Comparison of ENCODE assay signal across 2 cellular contexts in the genomic region with DNA sequence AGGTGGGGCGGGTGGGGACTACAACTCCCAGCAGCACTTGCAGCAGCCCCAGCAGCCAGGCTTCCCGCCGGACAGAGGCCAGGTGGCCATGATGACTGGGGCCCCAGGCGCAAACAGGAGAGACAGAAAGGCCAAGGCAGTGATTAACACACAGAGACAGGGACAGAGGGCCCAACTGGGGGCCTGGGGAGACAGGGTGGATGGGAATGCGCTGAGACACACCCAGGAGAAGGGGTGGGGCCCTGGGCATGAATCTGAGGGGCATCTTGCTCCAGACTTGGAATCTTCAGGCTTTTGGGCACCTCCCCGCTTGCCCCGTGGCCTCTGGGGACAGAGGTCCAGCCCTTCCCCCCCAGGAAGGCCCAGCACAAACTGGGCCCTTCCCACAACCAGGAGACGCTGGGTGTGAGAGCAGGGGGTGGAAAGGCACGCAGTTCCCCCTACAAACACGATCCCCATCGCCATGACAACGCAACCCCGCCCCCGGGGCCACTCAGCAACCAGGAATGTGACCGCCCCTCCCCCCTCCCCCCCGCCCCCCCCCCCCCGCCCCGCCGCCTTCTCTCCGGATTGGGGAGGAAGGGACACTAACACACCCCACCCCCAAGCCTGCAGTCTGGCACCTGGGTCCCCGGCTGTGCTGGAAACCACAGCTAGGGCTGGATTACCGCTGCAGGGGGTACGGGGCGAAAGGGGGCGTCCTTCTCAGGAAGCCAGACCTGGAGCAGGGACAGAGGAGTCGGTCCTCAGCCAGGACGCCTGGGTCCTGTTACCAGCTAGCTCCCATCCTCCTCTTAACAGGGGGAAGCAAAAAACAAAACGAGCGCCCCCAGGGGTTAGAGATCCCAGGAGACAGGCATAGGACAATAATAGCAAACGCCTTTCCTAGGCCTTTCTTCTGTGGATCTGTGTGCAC.
TF ChIP-seq lines count a peak whose summit lies in the region.

No MANE protein-coding gene starts in this region.

TF ChIP-seq in GM23338, 12 proteins besides CTCF, POLR2A, EP300 and RAD21 (continued from another document and continues in another):
- TF ChIP-seq, protein P1, sequence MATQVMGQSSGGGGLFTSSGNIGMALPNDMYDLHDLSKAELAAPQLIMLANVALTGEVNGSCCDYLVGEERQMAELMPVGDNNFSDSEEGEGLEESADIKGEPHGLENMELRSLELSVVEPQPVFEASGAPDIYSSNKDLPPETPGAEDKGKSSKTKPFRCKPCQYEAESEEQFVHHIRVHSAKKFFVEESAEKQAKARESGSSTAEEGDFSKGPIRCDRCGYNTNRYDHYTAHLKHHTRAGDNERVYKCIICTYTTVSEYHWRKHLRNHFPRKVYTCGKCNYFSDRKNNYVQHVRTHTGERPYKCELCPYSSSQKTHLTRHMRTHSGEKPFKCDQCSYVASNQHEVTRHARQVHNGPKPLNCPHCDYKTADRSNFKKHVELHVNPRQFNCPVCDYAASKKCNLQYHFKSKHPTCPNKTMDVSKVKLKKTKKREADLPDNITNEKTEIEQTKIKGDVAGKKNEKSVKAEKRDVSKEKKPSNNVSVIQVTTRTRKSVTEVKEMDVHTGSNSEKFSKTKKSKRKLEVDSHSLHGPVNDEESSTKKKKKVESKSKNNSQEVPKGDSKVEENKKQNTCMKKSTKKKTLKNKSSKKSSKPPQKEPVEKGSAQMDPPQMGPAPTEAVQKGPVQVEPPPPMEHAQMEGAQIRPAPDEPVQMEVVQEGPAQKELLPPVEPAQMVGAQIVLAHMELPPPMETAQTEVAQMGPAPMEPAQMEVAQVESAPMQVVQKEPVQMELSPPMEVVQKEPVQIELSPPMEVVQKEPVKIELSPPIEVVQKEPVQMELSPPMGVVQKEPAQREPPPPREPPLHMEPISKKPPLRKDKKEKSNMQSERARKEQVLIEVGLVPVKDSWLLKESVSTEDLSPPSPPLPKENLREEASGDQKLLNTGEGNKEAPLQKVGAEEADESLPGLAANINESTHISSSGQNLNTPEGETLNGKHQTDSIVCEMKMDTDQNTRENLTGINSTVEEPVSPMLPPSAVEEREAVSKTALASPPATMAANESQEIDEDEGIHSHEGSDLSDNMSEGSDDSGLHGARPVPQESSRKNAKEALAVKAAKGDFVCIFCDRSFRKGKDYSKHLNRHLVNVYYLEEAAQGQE (IDR thresholded peaks at IDR 0.05; ENCODE audit: unreplicated experiment): no peak
- TF ChIP-seq, protein P2, sequence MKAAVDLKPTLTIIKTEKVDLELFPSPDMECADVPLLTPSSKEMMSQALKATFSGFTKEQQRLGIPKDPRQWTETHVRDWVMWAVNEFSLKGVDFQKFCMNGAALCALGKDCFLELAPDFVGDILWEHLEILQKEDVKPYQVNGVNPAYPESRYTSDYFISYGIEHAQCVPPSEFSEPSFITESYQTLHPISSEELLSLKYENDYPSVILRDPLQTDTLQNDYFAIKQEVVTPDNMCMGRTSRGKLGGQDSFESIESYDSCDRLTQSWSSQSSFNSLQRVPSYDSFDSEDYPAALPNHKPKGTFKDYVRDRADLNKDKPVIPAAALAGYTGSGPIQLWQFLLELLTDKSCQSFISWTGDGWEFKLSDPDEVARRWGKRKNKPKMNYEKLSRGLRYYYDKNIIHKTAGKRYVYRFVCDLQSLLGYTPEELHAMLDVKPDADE (IDR thresholded peaks at IDR 0.05): peak; percentile 79
- TF ChIP-seq STAT1 (IDR thresholded peaks at IDR 0.05; ENCODE audit: unreplicated experiment) (no peak), NANOG (IDR thresholded peaks at IDR 0.05; ENCODE audit: borderline replicate concordance) (no peak), ZNF114 (CRISPR knock-in tag; IDR thresholded peaks at IDR 0.05) (no peak), EZH2 (IDR thresholded peaks at IDR 0.05; ENCODE audit: low read depth, unreplicated experiment) (no peak)

TF ChIP-seq in liver, 16 proteins besides CTCF, POLR2A, EP300 and RAD21:
- TF ChIP-seq, protein P3, sequence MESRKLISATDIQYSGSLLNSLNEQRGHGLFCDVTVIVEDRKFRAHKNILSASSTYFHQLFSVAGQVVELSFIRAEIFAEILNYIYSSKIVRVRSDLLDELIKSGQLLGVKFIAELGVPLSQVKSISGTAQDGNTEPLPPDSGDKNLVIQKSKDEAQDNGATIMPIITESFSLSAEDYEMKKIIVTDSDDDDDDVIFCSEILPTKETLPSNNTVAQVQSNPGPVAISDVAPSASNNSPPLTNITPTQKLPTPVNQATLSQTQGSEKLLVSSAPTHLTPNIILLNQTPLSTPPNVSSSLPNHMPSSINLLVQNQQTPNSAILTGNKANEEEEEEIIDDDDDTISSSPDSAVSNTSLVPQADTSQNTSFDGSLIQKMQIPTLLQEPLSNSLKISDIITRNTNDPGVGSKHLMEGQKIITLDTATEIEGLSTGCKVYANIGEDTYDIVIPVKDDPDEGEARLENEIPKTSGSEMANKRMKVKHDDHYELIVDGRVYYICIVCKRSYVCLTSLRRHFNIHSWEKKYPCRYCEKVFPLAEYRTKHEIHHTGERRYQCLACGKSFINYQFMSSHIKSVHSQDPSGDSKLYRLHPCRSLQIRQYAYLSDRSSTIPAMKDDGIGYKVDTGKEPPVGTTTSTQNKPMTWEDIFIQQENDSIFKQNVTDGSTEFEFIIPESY (IDR thresholded peaks at IDR 0.05): no peak
- TF ChIP-seq, protein P1 (IDR thresholded peaks at IDR 0.05): no peak
- peak; percentile 76 for TF ChIP-seq SP1 (IDR thresholded peaks at IDR 0.05)
- peak in 1 of 2 donors; percentile 58 for TF ChIP-seq JUND (IDR thresholded peaks at IDR 0.05)
- TF ChIP-seq EGR1 (IDR thresholded peaks at IDR 0.05; ENCODE audit: low read depth in 2 of 2): peak in 1 of 2 donors; percentile 31
- peak; percentile 83 for TF ChIP-seq HNF4G (IDR thresholded peaks at IDR 0.05)
- peak; percentile 95 for TF ChIP-seq HNF4A (conservative IDR thresholded peaks at IDR 0.05)
- TF ChIP-seq, protein P4, sequence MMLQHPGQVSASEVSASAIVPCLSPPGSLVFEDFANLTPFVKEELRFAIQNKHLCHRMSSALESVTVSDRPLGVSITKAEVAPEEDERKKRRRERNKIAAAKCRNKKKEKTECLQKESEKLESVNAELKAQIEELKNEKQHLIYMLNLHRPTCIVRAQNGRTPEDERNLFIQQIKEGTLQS (IDR thresholded peaks at IDR 0.05): no peak
- TF ChIP-seq TAF1 (conservative IDR thresholded peaks at IDR 0.05): no peak
- TF ChIP-seq YY1 (IDR thresholded peaks at IDR 0.05): peak; percentile 95
- peak; percentile 29 to 35 for TF ChIP-seq RXRA (IDR thresholded peaks at IDR 0.05)
- no peak for TF ChIP-seq FOXA2 (IDR thresholded peaks at IDR 0.05)
- TF ChIP-seq, protein P5, sequence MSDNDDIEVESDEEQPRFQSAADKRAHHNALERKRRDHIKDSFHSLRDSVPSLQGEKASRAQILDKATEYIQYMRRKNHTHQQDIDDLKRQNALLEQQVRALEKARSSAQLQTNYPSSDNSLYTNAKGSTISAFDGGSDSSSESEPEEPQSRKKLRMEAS (IDR thresholded peaks at IDR 0.05): peak; percentile 73
- TF ChIP-seq NR2F2 (IDR thresholded peaks at IDR 0.05): peak; percentile 31
- peak in 1 of 2 donors; percentile 71 for TF ChIP-seq GABPA (IDR thresholded peaks at IDR 0.05 in 1 of 2, conservative IDR thresholded peaks at IDR 0.05 in 1 of 2)
- no peak for TF ChIP-seq FOXA1 (IDR thresholded peaks at IDR 0.05)
